Comparison of ENCODE assay signal across 7 cellular contexts in genomic region chr3:10263549-10264363, GRCh38. TPM values are rescaled to one million over a fixed set of nuclear protein-coding genes. Genes with fewer than 3 reads are reported as not detected.
A peak's percentile ranks its signal among the peaks of the same experiment; 100 is the strongest.
DNase-seq lines count a peak whose midpoint lies in the region; FAIRE-seq and TF ChIP-seq lines count a peak whose summit lies in the region.

No MANE protein-coding gene starts in this region.

- no peaks in the 10 kb centered on the region for H3K9me3 Mint-ChIP-seq in astrocyte (ENCODE audit: unreplicated experiment)

- H3K79me2 ChIP-seq in astrocyte (ENCODE audit: insufficient read depth, low read length) = peaks cover 80% of the 10 kb centered on the region

- no peak for FAIRE-seq in astrocyte (lab: Jason Lieb, UNC)

- H3K36me3 Mint-ChIP-seq in astrocyte (ENCODE audit: low read depth, unreplicated experiment) = peaks cover 22% of the 10 kb centered on the region

- peaks cover 17% of the 10 kb centered on the region for H3K36me3 ChIP-seq in astrocyte (ENCODE audit: insufficient read depth, low read length)

- no peak overlapping the region for H3K27ac ChIP-seq in astrocyte (ENCODE audit: low read depth, low read length)

- peak; percentile 23 for DNase-seq in HCEC 1CT
- DNase-seq in T-helper 22 cell (ENCODE audit: low read depth) = peak; percentile 43
- DNase-seq in astrocyte (ENCODE audit: low read depth) = peak; percentile 33
- peak; percentile 79 for DNase-seq in left kidney (ENCODE audit: low read depth, low spot score)
- DNase-seq in stimulated activated CD4-positive, alpha-beta T cell treated with anti-CD3 and anti-CD28 coated beads, TNF-alpha, amount 100 ng/mL, for 4 hours (ENCODE audit: low read depth in 3 of 3) = peak; percentile 47 to 53 (median 48)
- DNase-seq in superior temporal gyrus (ENCODE audit: extremely low spot score) = no peak
- DNase-seq in GDM1 (lab: John Stamatoyannopoulos, UW) = no peak

- TF ChIP-seq CTCF in astrocyte (IDR thresholded peaks at IDR 0.05; ENCODE audit: insufficient read depth, low read depth, low read length) = peak; percentile 60

- no peak overlapping the region for H2AFZ ChIP-seq in astrocyte (ENCODE audit: low read depth, low read length)

- peak overlapping the region; percentile 21 for H3K9ac ChIP-seq in astrocyte (ENCODE audit: low read length)

- H3K4me1 Mint-ChIP-seq in astrocyte (ENCODE audit: low read depth, unreplicated experiment) = peaks cover 14% of the 10 kb centered on the region

- H3K27me3 Mint-ChIP-seq in astrocyte (ENCODE audit: low read depth, unreplicated experiment) = no peaks in the 10 kb centered on the region

- no peaks in the 10 kb centered on the region for H3K9me3 ChIP-seq in astrocyte (ENCODE audit: insufficient read depth, low read depth, low read length)

- H3K4me1 ChIP-seq in astrocyte (ENCODE audit: insufficient read depth, low read length) = no peaks in the 10 kb centered on the region

- H3K4me2 ChIP-seq in astrocyte (ENCODE audit: low read length) = peak overlapping the region; percentile 57

- peak overlapping the region; percentile 17 for H3K27ac Mint-ChIP-seq in astrocyte (ENCODE audit: unreplicated experiment)

- no peaks in the 10 kb centered on the region for H3K27me3 ChIP-seq in astrocyte (ENCODE audit: insufficient read depth, low read length)

- no peak overlapping the region for H3K4me3 ChIP-seq in astrocyte (ENCODE audit: insufficient read depth, low read depth, low read length)

- H4K20me1 ChIP-seq in astrocyte (ENCODE audit: insufficient read depth, low read length) = peaks cover 78% of the 10 kb centered on the region

- H3K4me3 Mint-ChIP-seq in astrocyte (ENCODE audit: unreplicated experiment) = no peak overlapping the region

RNA-seq across cellular contexts. Expression of gene TATDN2, which starts 15.5 kb away (rescaled TPM):
- 28.8 and 29.5 TPM in 2 replicates for total RNA-seq in astrocyte

RNA-seq across cellular contexts. Expression of gene GHRL, which starts 29.0 kb away (rescaled TPM):
- total RNA-seq in astrocyte = not detected in 2 replicates

RNA-seq across cellular contexts. Expression of gene SEC13, which starts 57.2 kb away (rescaled TPM):
- 233 and 245 TPM in 2 replicates for total RNA-seq in astrocyte

Comparison
In these comparisons a context has a peak if more than half of its experiments do, and no peak if none do; other contexts are left out.
1. DNase-seq: peak in HCEC 1CT (single experiment), T-helper 22 cell (single experiment), astrocyte (single experiment), left kidney (single experiment) and stimulated activated CD4-positive, alpha-beta T cell treated with anti-CD3 and anti-CD28 coated beads, TNF-alpha, amount 100 ng/mL, for 4 hours (3 of 3); none in superior temporal gyrus (single experiment) and GDM1 (single experiment).